ENCODE assay signal across 26 cellular contexts in genomic region chr19:764301-764700, GRCh38. TPM values are rescaled to one million over a fixed set of nuclear protein-coding genes. Genes with fewer than 3 reads are reported as not detected.
"Had no signal": no experiment of that assay in that cellular context is flagged by ENCODE, and none has a peak within 500 bp of the region (broad histone marks: within the 10 kb centered on the region; RNA-seq: fewer than 3 reads in every experiment).

No MANE protein-coding gene starts in this region.

- H3K4me1 ChIP-seq: gastrocnemius medialis, left lung, parathyroid adenoma, right atrium auricular region, sigmoid colon, upper lobe of left lung had no signal

- H3K36me3 ChIP-seq: gastrocnemius medialis, left lung, neutrophil, right atrium auricular region, sigmoid colon, thyroid gland, upper lobe of left lung had no signal

- H2AFZ ChIP-seq: parathyroid adenoma had no signal

- H3K4me3 ChIP-seq: gastrocnemius medialis, left lung, right atrium auricular region, sigmoid colon, stomach, thyroid gland, upper lobe of left lung had no signal

- H3K27ac ChIP-seq: gastrocnemius medialis, left lung, neutrophil, parathyroid adenoma, right atrium auricular region, sigmoid colon, stomach, thyroid gland, upper lobe of left lung had no signal

- H3K27me3 ChIP-seq: left lung, right atrium auricular region, thyroid gland, upper lobe of left lung had no signal

- DNase-seq: cortex of kidney; effector memory CD8-positive, alpha-beta T cell; foreskin fibroblast; gastrocnemius medialis; head of caudate nucleus; kidney; left lung; mesenchymal stem cell; naive thymus-derived CD4-positive, alpha-beta T cell; sigmoid colon; stimulated activated CD4-positive, alpha-beta T cell treated with anti-CD3 and anti-CD28 coated beads, Interleukin-2, amount 100 ng/mL, for 24 hours; stimulated activated CD4-positive, alpha-beta T cell treated with anti-CD3 and anti-CD28 coated beads, Interleukin-4, amount 100 ng/mL, for 24 hours; stimulated activated naive CD4-positive, alpha-beta T cell treated with Interleukin-2 at 50 U/mL for 16 hours; stomach; thyroid gland; upper lobe of left lung had no signal

- H3K9me3 ChIP-seq: gastrocnemius medialis, left lung, neutrophil, right atrium auricular region, sigmoid colon, thyroid gland, upper lobe of left lung had no signal

- ATAC-seq: effector memory CD8-positive, alpha-beta T cell; gastrocnemius medialis; left lung; naive thymus-derived CD4-positive, alpha-beta T cell; stimulated activated effector memory CD8-positive, alpha-beta T cell treated with anti-CD3 and anti-CD28 coated beads, Interleukin-12 subunit alpha, Interleukin-12 subunit beta, amount 100 ng/mL, for 72 hours had no signal

- H3K79me2 ChIP-seq: parathyroid adenoma had no signal

- H3K9ac ChIP-seq: parathyroid adenoma had no signal

RNA-seq across cellular contexts. Expression of gene MISP, which starts 13.4 kb away (rescaled TPM):
- total RNA-seq: dermis microvascular lymphatic vessel endothelial cell; naive thymus-derived CD4-positive, alpha-beta T cell; skeletal muscle tissue; subcutaneous adipose tissue had no signal
- polyA plus RNA-seq: naive thymus-derived CD4-positive, alpha-beta T cell had no signal

RNA-seq across cellular contexts. Expression of gene PALM, which starts 55.6 kb away (rescaled TPM):
- polyA plus RNA-seq: naive thymus-derived CD4-positive, alpha-beta T cell had no signal

RNA-seq across cellular contexts. Expression of gene PLPPR3, which starts 57.5 kb away (rescaled TPM):
- total RNA-seq: gastrocnemius medialis; kidney; lower leg skin; naive thymus-derived CD4-positive, alpha-beta T cell; omental fat pad; right atrium auricular region; sigmoid colon; subcutaneous adipose tissue; thyroid gland had no signal
- polyA plus RNA-seq: esophagus; naive thymus-derived CD4-positive, alpha-beta T cell had no signal
